10 cellular contexts compared by ENCODE assay signal in genomic region chr6:134707342-134707982, GRCh38.
DNase-seq lines count a peak whose midpoint lies in the region; ATAC-seq and TF ChIP-seq lines count a peak whose summit lies in the region.
"Had no signal": no experiment of that assay in that cellular context is flagged by ENCODE, and none has a peak within 500 bp of the region (broad histone marks: within the 10 kb centered on the region; RNA-seq: fewer than 3 reads in every experiment).

No MANE protein-coding gene starts in this region.

- peaks cover 10% of the 10 kb centered on the region for H3K4me1 Mint-ChIP-seq in progenitor cell of endocrine pancreas (ENCODE audit: low read depth)

- no peaks in the 10 kb centered on the region for H3K9me3 Mint-ChIP-seq in progenitor cell of endocrine pancreas (ENCODE audit: low read depth)
- H3K9me3 Mint-ChIP-seq: naive thymus-derived CD8-positive, alpha-beta T cell had no signal

- H3K9me3 ChIP-seq in body of pancreas (no peaks in the 10 kb centered on the region), lung (ENCODE audit: control insufficient read depth in 2 of 2, insufficient read depth in 1 of 2, low read length in 1 of 2) (no peaks in the 10 kb centered on the region)

- no peaks in the 10 kb centered on the region for H3K36me3 ChIP-seq in body of pancreas (replicated peaks in 1 of 2; ENCODE audit: insufficient read depth in 1 of 2, low read depth in 2 of 2)
- no peaks in the 10 kb centered on the region for H3K36me3 ChIP-seq in lung (ENCODE audit: control insufficient read depth in 2 of 2, insufficient read depth in 2 of 2, low read length in 2 of 2)

- H3K4me3 Mint-ChIP-seq in progenitor cell of endocrine pancreas (ENCODE audit: low read depth) = no peak overlapping the region
- H3K4me3 Mint-ChIP-seq: naive thymus-derived CD8-positive, alpha-beta T cell had no signal

- H3K4me3 ChIP-seq in body of pancreas (no peak overlapping the region), lung (no peak overlapping the region)

- TF ChIP-seq POLR2A in body of pancreas (IDR thresholded peaks at IDR 0.05) = no peak

- H3K36me3 Mint-ChIP-seq in progenitor cell of endocrine pancreas (ENCODE audit: insufficient read depth) = no peaks in the 10 kb centered on the region

- TF ChIP-seq CTCF in body of pancreas (IDR thresholded peaks at IDR 0.05) = peak in 1 of 7 experiments; percentile 14
- no peak for TF ChIP-seq CTCF in lung (IDR thresholded peaks at IDR 0.05; ENCODE audit: control extremely low read depth, extremely low read depth)
- no peak for TF ChIP-seq CTCF in progenitor cell of endocrine pancreas (IDR thresholded peaks at IDR 0.05; ENCODE audit: unreplicated experiment)

- no peaks in the 10 kb centered on the region for H3K27me3 Mint-ChIP-seq in progenitor cell of endocrine pancreas

- in situ Hi-C loops in Caki2 (cut with HindIII; ENCODE audit: low pct_unique_long_range_greater_than_20kb, low sequenced_read_pairs) = no loop called here

- intact Hi-C loops in body of pancreas (cut with DNase I) = no loop called here

- H3K4me1 ChIP-seq in body of pancreas (peaks cover 20% of the 10 kb centered on the region), lung (ENCODE audit: control insufficient read depth in 2 of 2, insufficient read depth in 2 of 2, low read length in 2 of 2) (no peaks in the 10 kb centered on the region)

- H3K27ac ChIP-seq in body of pancreas (peak overlapping the region in 1 of 4 donors; percentile 59), lung (ENCODE audit: low read depth in 1 of 2, low read length in 1 of 2) (no peak overlapping the region)

- DNase-seq in Caki2 (ENCODE audit: low read depth) (peak; percentile 59), LHCN-M2 (ENCODE audit: low read depth) (peak; percentile 39), body of pancreas (peak; percentile 42 to 83 (median 54)), lung (ENCODE audit: low spot score) (peak; percentile 42), progenitor cell of endocrine pancreas (ENCODE audit: low spot score, unreplicated experiment) (no peak), cerebellar nuclear complex (lab: John Stamatoyannopoulos, UW) (no peak)
- DNase-seq: naive thymus-derived CD8-positive, alpha-beta T cell; NCI-H2081 had no signal

- peak; percentile 99 for ATAC-seq in body of pancreas
- ATAC-seq in lung (ENCODE audit: insufficient read depth, low FRiP score) = peak; percentile 77
- no peak for ATAC-seq in HG03039 (IDR thresholded peaks at IDR 0.05; ENCODE audit: unreplicated experiment)
- no peak for ATAC-seq in HG03439 (IDR thresholded peaks at IDR 0.05; ENCODE audit: unreplicated experiment)

- no peaks in the 10 kb centered on the region for H3K27me3 ChIP-seq in body of pancreas
- H3K27me3 ChIP-seq in lung (ENCODE audit: control insufficient read depth, insufficient read depth) = no peaks in the 10 kb centered on the region

- no peak overlapping the region for H3K27ac Mint-ChIP-seq in progenitor cell of endocrine pancreas
- H3K27ac Mint-ChIP-seq: naive thymus-derived CD8-positive, alpha-beta T cell had no signal

- WGBS in body of pancreas, 2 donors = 8 to 20% methylated on average over 4 of the region's 4 CpGs
- WGBS in lung, 2 donors = 55 to 78% methylated on average over 4 of the region's 4 CpGs

Comparison
In these comparisons a context has a peak if more than half of its experiments do, and no peak if none do; other contexts are left out.
1. DNase-seq: peak in Caki2 (single experiment), LHCN-M2 (single experiment), body of pancreas (4 of 4) and lung (single experiment); none in progenitor cell of endocrine pancreas (single experiment) and cerebellar nuclear complex (0 of 2).
2. ATAC-seq: peak in body of pancreas (single experiment) and lung (single experiment); none in HG03039 (single experiment) and HG03439 (single experiment).